8 cellular contexts compared by ENCODE assay signal in genomic region chr12:52221912-52222457, GRCh38. TPM values are rescaled to one million over a fixed set of nuclear protein-coding genes. Genes with fewer than 3 reads are reported as not detected.
DNase-seq lines count a peak whose midpoint lies in the region; ATAC-seq and TF ChIP-seq lines count a peak whose summit lies in the region.

No MANE protein-coding gene starts in this region.

- TF ChIP-seq CTCF in fibroblast of villous mesenchyme (IDR thresholded peaks at IDR 0.05; ENCODE audit: insufficient read depth, low read depth, low read length): peak; percentile 51

- H3K4me3 ChIP-seq in fibroblast of villous mesenchyme (ENCODE audit: low read depth, low read length): no peak overlapping the region

- DNase-seq in DMS 273 (lab: John Stamatoyannopoulos, UW; ENCODE audit: unreplicated experiment) (peak; percentile 77), DMS 273 treated with DMSO at 0.1 percent for 48 hours (lab: John Stamatoyannopoulos, UW) (no peak), NCI-H226 (peak; percentile 84), activated T-cell treated with anti-CD3 and anti-CD28 coated beads for 1 hour (ENCODE audit: low read depth) (peak; percentile 33), fibroblast of villous mesenchyme (ENCODE audit: low read depth) (no peak), sciatic nerve (ENCODE audit: low spot score) (no peak), NCI-H2171 (lab: John Stamatoyannopoulos, UW) (no peak)

- intact Hi-C loops in sciatic nerve (cut with DNase I): no loop called here

- ATAC-seq in sciatic nerve (peak; percentile 41), GM21360 (IDR thresholded peaks at IDR 0.05; ENCODE audit: unreplicated experiment) (no peak)

RNA-seq across cellular contexts. Expression of gene KRT7, which starts 11.1 kb away (rescaled TPM):
- total RNA-seq in fibroblast of villous mesenchyme (20.6 and 36.7 TPM in 2 replicates), sciatic nerve (4.0 TPM)

RNA-seq across cellular contexts. Expression of gene KRT80, which starts 30.2 kb away (rescaled TPM):
- 0.32 and 1.3 TPM in 2 replicates for total RNA-seq in fibroblast of villous mesenchyme
- 0.13 TPM for total RNA-seq in sciatic nerve

RNA-seq across cellular contexts. Expression of gene KRT86, which starts 52.5 kb away (rescaled TPM):
- total RNA-seq in fibroblast of villous mesenchyme: under 0.01 TPM in 1 of 2 replicates, not detected in the other
- total RNA-seq in sciatic nerve: 0.45 TPM

Comparison
In these comparisons a context has a peak if more than half of its experiments do, and no peak if none do; other contexts are left out.
1. DNase-seq: peak in DMS 273 (single experiment), NCI-H226 (single experiment) and activated T-cell treated with anti-CD3 and anti-CD28 coated beads for 1 hour (single experiment); none in DMS 273 treated with DMSO at 0.1 percent for 48 hours (single experiment), fibroblast of villous mesenchyme (single experiment), sciatic nerve (single experiment) and NCI-H2171 (single experiment).